12 cellular contexts compared by ENCODE assay signal in the genomic region with DNA sequence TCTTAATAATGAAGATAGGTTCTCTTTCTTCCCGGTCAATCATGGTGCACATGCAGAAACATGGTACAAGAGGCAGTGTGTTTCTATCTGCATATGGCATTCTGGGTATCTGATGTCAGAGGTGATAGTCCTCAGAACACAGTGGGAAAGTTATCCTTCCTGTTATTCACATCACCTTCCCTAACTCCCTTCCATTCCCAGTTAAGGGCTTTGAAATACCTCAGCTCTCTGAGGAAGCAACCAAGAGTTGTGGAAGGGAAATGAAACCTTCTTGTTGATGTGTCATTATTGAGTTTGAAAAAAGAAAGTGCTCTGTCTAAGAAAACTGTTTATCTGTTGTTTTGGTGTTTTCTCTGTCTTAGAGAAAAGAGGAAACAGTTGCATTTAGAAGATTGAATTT. TPM values are rescaled to one million over a fixed set of nuclear protein-coding genes. Genes with fewer than 3 reads are reported as not detected.
DNase-seq lines count a peak whose midpoint lies in the region; ATAC-seq, FAIRE-seq and TF ChIP-seq lines count a peak whose summit lies in the region.
"Had no signal": no experiment of that assay in that cellular context is flagged by ENCODE, and none has a peak within 500 bp of the region (broad histone marks: within the 10 kb centered on the region; RNA-seq: fewer than 3 reads in every experiment).

No MANE protein-coding gene starts in this region.

- H3K36me3 ChIP-seq in lower lobe of right lung: no peaks in the 10 kb centered on the region

- TF ChIP-seq CTCF in lower lobe of right lung (IDR thresholded peaks at IDR 0.05): no peak

- ATAC-seq in GM18861 (IDR thresholded peaks at IDR 0.05; ENCODE audit: unreplicated experiment) (peak; percentile 89), GM21717 (IDR thresholded peaks at IDR 0.05; ENCODE audit: unreplicated experiment) (peak; percentile 88), HG03432 (IDR thresholded peaks at IDR 0.05; ENCODE audit: unreplicated experiment) (peak; percentile 90), lower lobe of right lung (peak in 1 of 2 donors; percentile 36)

- peaks cover 4% of the 10 kb centered on the region for H3K4me1 ChIP-seq in lower lobe of right lung

- H3K4me3 ChIP-seq in lower lobe of right lung: no peak overlapping the region

- no peaks in the 10 kb centered on the region for H3K9me3 ChIP-seq in lower lobe of right lung

- intact Hi-C loops in lower lobe of right lung (cut with DNase I): no loop called here

- no peak overlapping the region for H3K4me3 Mint-ChIP-seq in activated naive CD4-positive, alpha-beta T cell treated with anti-CD3 and anti-CD28 coated beads, Interleukin-2, amount 10 ng/mL, durations not matched to agents 7 days and 5 days

- peaks cover 2% of the 10 kb centered on the region for H3K4me1 Mint-ChIP-seq in activated naive CD4-positive, alpha-beta T cell treated with anti-CD3 and anti-CD28 coated beads, Interleukin-2, amount 10 ng/mL, durations not matched to agents 7 days and 5 days

- CTCF ChIA-PET in activated naive CD4-positive, alpha-beta T cell treated with anti-CD3 and anti-CD28 coated beads, Interleukin-2, amount 10 ng/mL, durations not matched to agents 7 days and 5 days (lab: Charles Lee): interaction anchor here (1.0 kb wide), 1 partner anchor 10 kb away, joined by 3 read pairs; no protein-coding TSS in a partner anchor

- peak overlapping the region; percentile 6 for H3K27ac ChIP-seq in lower lobe of right lung

- no peaks in the 10 kb centered on the region for H3K36me3 Mint-ChIP-seq in activated naive CD4-positive, alpha-beta T cell treated with anti-CD3 and anti-CD28 coated beads, Interleukin-2, amount 10 ng/mL, durations not matched to agents 7 days and 5 days

- DNase-seq in lower lobe of right lung: no peak
- DNase-seq in urothelium cell line (ENCODE audit: low spot score): no peak
- no peak for DNase-seq in activated naive CD4-positive, alpha-beta T cell treated with anti-CD3 and anti-CD28 coated beads, Interleukin-2, amount 10 ng/mL, durations not matched to agents 7 days and 5 days
- no peak for DNase-seq in SKM-1 treated with dmso at 0.1 percent for 144 hours (lab: John Stamatoyannopoulos, UW; ENCODE audit: unreplicated experiment)
- no peak for DNase-seq in NCI-H2029 (lab: John Stamatoyannopoulos, UW)
- DNase-seq: DMS79 treated with DMSO at 0.1 percent for 48 hours, NCI-H2171 treated with DMSO at 0.1 percent for 48 hours had no signal

- H3K9me3 Mint-ChIP-seq in activated naive CD4-positive, alpha-beta T cell treated with anti-CD3 and anti-CD28 coated beads, Interleukin-2, amount 10 ng/mL, durations not matched to agents 7 days and 5 days: no peaks in the 10 kb centered on the region

- FAIRE-seq in urothelium cell line (lab: Jason Lieb, UNC): no peak

- H3K27me3 Mint-ChIP-seq in activated naive CD4-positive, alpha-beta T cell treated with anti-CD3 and anti-CD28 coated beads, Interleukin-2, amount 10 ng/mL, durations not matched to agents 7 days and 5 days: peaks cover 13% of the 10 kb centered on the region

- no peak overlapping the region for H3K27ac Mint-ChIP-seq in activated naive CD4-positive, alpha-beta T cell treated with anti-CD3 and anti-CD28 coated beads, Interleukin-2, amount 10 ng/mL, durations not matched to agents 7 days and 5 days

- H3K27me3 ChIP-seq in lower lobe of right lung (ENCODE audit: low read depth): no peaks in the 10 kb centered on the region

RNA-seq across cellular contexts. Expression of a gene that starts 21.9 kb away (rescaled TPM):
- total RNA-seq in lower lobe of right lung: 14.4 TPM
- total RNA-seq: pulmonary artery endothelial cell; T-helper 2 cell treated with Interferon-gamma antibody and Interleukin-4, amounts not matched to agents 100 ng/mL and 5 ng/mL, for 36 hours had no signal

RNA-seq across cellular contexts. Expression of a gene that starts 33.3 kb away (rescaled TPM):
- 6.2 TPM for total RNA-seq in lower lobe of right lung
- total RNA-seq: pulmonary artery endothelial cell; T-helper 2 cell treated with Interferon-gamma antibody and Interleukin-4, amounts not matched to agents 100 ng/mL and 5 ng/mL, for 36 hours had no signal

RNA-seq across cellular contexts. Expression of a gene that starts 34.6 kb away (rescaled TPM):
- total RNA-seq in lower lobe of right lung: 0.24 TPM
